In the genomic region with DNA sequence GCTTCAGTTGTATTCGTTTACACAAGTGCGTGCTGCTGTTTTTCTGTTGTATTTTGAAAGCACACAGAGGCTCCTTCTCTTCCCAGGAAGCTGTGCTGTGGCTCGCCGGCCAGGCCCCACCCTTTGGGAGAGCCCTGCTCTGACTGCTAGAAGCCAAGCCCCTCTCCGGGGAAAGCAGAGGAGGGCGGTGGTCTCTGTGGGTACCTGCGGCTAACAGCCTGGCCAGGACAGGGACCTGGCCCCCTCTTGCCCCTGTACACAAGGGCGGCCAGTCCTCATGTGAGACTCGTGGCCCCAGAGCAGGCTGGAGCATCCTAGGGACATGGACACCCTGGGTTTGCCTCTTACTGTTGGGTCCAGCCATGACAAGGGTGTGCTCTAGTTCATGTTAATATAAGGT, we compare ENCODE assay signal across 1 cellular context.
TF ChIP-seq lines count a peak whose summit lies in the region.

No MANE protein-coding gene starts in this region.

TF ChIP-seq in HepG2, 621 proteins besides CTCF, POLR2A, EP300 and RAD21:
- TF ChIP-seq, protein P1, sequence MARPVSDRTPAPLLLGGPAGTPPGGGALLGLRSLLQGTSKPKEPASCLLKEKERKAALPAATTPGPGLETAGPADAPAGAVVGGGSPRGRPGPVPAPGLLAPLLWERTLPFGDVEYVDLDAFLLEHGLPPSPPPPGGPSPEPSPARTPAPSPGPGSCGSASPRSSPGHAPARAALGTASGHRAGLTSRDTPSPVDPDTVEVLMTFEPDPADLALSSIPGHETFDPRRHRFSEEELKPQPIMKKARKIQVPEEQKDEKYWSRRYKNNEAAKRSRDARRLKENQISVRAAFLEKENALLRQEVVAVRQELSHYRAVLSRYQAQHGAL (CRISPR knock-in tag; IDR thresholded peaks at IDR 0.05; ENCODE audit: not compliant biosample characterization) = no peak
- TF ChIP-seq, protein P2, sequence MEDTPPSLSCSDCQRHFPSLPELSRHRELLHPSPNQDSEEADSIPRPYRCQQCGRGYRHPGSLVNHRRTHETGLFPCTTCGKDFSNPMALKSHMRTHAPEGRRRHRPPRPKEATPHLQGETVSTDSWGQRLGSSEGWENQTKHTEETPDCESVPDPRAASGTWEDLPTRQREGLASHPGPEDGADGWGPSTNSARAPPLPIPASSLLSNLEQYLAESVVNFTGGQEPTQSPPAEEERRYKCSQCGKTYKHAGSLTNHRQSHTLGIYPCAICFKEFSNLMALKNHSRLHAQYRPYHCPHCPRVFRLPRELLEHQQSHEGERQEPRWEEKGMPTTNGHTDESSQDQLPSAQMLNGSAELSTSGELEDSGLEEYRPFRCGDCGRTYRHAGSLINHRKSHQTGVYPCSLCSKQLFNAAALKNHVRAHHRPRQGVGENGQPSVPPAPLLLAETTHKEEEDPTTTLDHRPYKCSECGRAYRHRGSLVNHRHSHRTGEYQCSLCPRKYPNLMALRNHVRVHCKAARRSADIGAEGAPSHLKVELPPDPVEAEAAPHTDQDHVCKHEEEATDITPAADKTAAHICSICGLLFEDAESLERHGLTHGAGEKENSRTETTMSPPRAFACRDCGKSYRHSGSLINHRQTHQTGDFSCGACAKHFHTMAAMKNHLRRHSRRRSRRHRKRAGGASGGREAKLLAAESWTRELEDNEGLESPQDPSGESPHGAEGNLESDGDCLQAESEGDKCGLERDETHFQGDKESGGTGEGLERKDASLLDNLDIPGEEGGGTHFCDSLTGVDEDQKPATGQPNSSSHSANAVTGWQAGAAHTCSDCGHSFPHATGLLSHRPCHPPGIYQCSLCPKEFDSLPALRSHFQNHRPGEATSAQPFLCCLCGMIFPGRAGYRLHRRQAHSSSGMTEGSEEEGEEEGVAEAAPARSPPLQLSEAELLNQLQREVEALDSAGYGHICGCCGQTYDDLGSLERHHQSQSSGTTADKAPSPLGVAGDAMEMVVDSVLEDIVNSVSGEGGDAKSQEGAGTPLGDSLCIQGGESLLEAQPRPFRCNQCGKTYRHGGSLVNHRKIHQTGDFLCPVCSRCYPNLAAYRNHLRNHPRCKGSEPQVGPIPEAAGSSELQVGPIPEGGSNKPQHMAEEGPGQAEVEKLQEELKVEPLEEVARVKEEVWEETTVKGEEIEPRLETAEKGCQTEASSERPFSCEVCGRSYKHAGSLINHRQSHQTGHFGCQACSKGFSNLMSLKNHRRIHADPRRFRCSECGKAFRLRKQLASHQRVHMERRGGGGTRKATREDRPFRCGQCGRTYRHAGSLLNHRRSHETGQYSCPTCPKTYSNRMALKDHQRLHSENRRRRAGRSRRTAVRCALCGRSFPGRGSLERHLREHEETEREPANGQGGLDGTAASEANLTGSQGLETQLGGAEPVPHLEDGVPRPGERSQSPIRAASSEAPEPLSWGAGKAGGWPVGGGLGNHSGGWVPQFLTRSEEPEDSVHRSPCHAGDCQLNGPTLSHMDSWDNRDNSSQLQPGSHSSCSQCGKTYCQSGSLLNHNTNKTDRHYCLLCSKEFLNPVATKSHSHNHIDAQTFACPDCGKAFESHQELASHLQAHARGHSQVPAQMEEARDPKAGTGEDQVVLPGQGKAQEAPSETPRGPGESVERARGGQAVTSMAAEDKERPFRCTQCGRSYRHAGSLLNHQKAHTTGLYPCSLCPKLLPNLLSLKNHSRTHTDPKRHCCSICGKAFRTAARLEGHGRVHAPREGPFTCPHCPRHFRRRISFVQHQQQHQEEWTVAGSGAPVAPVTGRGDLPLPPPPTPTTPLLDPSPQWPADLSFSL (CRISPR knock-in tag; IDR thresholded peaks at IDR 0.05) = no peak
- no peak for TF ChIP-seq ZFAT (CRISPR knock-in tag; conservative IDR thresholded peaks at IDR 0.05)
- TF ChIP-seq ETV5 (CRISPR knock-in tag; IDR thresholded peaks at IDR 0.05; ENCODE audit: borderline replicate concordance) = no peak
- TF ChIP-seq, protein P3, sequence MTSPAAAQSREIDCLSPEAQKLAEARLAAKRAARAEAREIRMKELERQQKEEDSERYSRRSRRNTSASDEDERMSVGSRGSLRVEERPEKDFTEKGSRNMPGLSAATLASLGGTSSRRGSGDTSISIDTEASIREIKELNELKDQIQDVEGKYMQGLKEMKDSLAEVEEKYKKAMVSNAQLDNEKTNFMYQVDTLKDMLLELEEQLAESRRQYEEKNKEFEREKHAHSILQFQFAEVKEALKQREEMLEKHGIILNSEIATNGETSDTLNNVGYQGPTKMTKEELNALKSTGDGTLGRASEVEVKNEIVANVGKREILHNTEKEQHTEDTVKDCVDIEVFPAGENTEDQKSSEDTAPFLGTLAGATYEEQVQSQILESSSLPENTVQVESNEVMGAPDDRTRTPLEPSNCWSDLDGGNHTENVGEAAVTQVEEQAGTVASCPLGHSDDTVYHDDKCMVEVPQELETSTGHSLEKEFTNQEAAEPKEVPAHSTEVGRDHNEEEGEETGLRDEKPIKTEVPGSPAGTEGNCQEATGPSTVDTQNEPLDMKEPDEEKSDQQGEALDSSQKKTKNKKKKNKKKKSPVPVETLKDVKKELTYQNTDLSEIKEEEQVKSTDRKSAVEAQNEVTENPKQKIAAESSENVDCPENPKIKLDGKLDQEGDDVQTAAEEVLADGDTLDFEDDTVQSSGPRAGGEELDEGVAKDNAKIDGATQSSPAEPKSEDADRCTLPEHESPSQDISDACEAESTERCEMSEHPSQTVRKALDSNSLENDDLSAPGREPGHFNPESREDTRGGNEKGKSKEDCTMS (CRISPR knock-in tag; conservative IDR thresholded peaks at IDR 0.05) = no peak
- no peak for TF ChIP-seq ZBTB38 (CRISPR knock-in tag; IDR thresholded peaks at IDR 0.05)
- no peak for TF ChIP-seq ZNF30 (CRISPR knock-in tag; IDR thresholded peaks at IDR 0.05)
- TF ChIP-seq JUND (CRISPR knock-in tag; IDR thresholded peaks at IDR 0.05) = no peak
- no peak for TF ChIP-seq RXRB (CRISPR knock-in tag; IDR thresholded peaks at IDR 0.05; ENCODE audit: borderline replicate concordance)
TF ChIP-seq in HepG2: peak in this region for 0.
